ENCODE assay signal across 10 cellular contexts in the genomic region with DNA sequence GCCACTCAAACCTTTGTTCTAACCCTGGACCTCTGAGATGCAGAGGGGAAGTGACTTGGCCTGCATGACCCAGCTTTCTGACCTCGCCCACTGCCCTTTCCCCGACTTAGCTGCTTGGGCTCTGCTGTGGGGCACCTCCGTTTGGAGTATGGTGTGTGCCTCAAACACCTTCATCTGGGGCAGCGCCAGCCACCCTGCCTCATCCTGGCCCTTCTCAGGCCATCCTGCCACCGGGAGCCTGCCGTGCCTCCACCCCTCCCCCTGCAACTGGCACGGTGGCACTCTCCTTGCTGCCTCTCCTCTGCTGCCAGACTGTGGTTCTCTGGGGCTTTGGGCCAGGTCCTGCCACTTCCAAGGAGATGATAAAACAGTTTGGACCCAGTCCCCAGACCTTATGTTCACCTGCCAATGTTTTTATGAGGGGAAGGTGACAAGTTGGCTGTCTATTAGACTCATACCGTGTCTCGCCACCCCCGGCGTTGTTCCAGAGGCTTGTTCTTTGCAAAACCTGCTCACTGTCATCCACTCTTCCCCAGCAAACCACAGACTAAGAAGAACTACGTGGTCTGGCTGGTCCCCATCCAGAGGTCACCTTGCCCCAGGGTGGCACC. TPM values are rescaled to one million over a fixed set of nuclear protein-coding genes. Genes with fewer than 3 reads are reported as not detected.
DNase-seq lines count a peak whose midpoint lies in the region; ATAC-seq, FAIRE-seq and TF ChIP-seq lines count a peak whose summit lies in the region.
"Had no signal": no experiment of that assay in that cellular context is flagged by ENCODE, and none has a peak within 500 bp of the region (broad histone marks: within the 10 kb centered on the region; RNA-seq: fewer than 3 reads in every experiment).

No MANE protein-coding gene starts in this region.

- CTCF ChIA-PET in activated CD4-positive, alpha-beta T cell treated with anti-CD3 and anti-CD28 coated beads for 36 hours (lab: Charles Lee): interaction anchor here (0.6 to 1.6 kb wide), 3 partner anchors 24 to 176 kb away, joined by 3 to 5 read pairs (median 3); no protein-coding TSS in a partner anchor

- peaks cover 67% of the 10 kb centered on the region for H3K4me1 Mint-ChIP-seq in activated CD4-positive, alpha-beta T cell treated with anti-CD3 and anti-CD28 coated beads for 36 hours
- peaks cover 39% of the 10 kb centered on the region for H3K4me1 Mint-ChIP-seq in activated T-helper 17 cell treated with anti-CD3 and anti-CD28 coated beads, Interleukin-2, amount 50 U/mL, for 72 hours

- H3K36me3 Mint-ChIP-seq in activated CD4-positive, alpha-beta T cell treated with anti-CD3 and anti-CD28 coated beads for 36 hours (ENCODE audit: low read depth): peaks cover 11% of the 10 kb centered on the region
- H3K36me3 Mint-ChIP-seq in activated T-helper 17 cell treated with anti-CD3 and anti-CD28 coated beads, Interleukin-2, amount 50 U/mL, for 72 hours (ENCODE audit: low read depth): peaks cover 37% of the 10 kb centered on the region

- POLR2A ChIA-PET in activated CD4-positive, alpha-beta T cell treated with anti-CD3 and anti-CD28 coated beads for 36 hours (lab: Charles Lee): no interaction called here

- DNase-seq in activated CD4-positive, alpha-beta T cell treated with anti-CD3 and anti-CD28 coated beads for 36 hours: peak; percentile 37
- no peak for DNase-seq in activated CD4-positive, alpha-beta T cell treated with anti-CD3 and anti-CD28 coated beads for 1 hour
- DNase-seq in kidney (no peak), substantia nigra (lab: John Stamatoyannopoulos, UW) (peak in 18 of 49 donors; percentile 19 to 78 (median 40)), NCI-H446 treated with DMSO at 0.1 percent for 48 hours (lab: John Stamatoyannopoulos, UW) (no peak)
- DNase-seq: stimulated activated CD4-positive, alpha-beta T cell treated with anti-CD3 and anti-CD28 coated beads, Interleukin-2, amount 100 ng/mL, for 48 hours had no signal

- peak overlapping the region; percentile 91 for H3K27ac Mint-ChIP-seq in activated CD4-positive, alpha-beta T cell treated with anti-CD3 and anti-CD28 coated beads for 36 hours
- H3K27ac Mint-ChIP-seq in activated T-helper 17 cell treated with anti-CD3 and anti-CD28 coated beads, Interleukin-2, amount 50 U/mL, for 72 hours: peak overlapping the region; percentile 98

- no peak for TF ChIP-seq CTCF in kidney (IDR thresholded peaks at IDR 0.05; ENCODE audit: borderline replicate concordance, extremely low read depth, insufficient read depth)

- no peaks in the 10 kb centered on the region for H3K27me3 Mint-ChIP-seq in activated CD4-positive, alpha-beta T cell treated with anti-CD3 and anti-CD28 coated beads for 36 hours
- no peaks in the 10 kb centered on the region for H3K27me3 Mint-ChIP-seq in activated T-helper 17 cell treated with anti-CD3 and anti-CD28 coated beads, Interleukin-2, amount 50 U/mL, for 72 hours

- H3K9me3 ChIP-seq in kidney (ENCODE audit: control insufficient read depth in 1 of 2, low read length in 2 of 2): no peaks in the 10 kb centered on the region

- H3K9me3 Mint-ChIP-seq in activated CD4-positive, alpha-beta T cell treated with anti-CD3 and anti-CD28 coated beads for 36 hours (ENCODE audit: low read depth): no peaks in the 10 kb centered on the region
- H3K9me3 Mint-ChIP-seq in activated T-helper 17 cell treated with anti-CD3 and anti-CD28 coated beads, Interleukin-2, amount 50 U/mL, for 72 hours: no peaks in the 10 kb centered on the region

- peak overlapping the region in 1 of 2 donors; percentile 38 for H3K9ac ChIP-seq in kidney (ENCODE audit: low read length in 2 of 2)

- no peak for FAIRE-seq in kidney (lab: Jason Lieb, UNC)
- FAIRE-seq: RCC 7860 had no signal

- no peaks in the 10 kb centered on the region for H3K36me3 ChIP-seq in kidney (ENCODE audit: control insufficient read depth in 1 of 2, insufficient read depth in 2 of 2, low read length in 2 of 2)

- peak overlapping the region; percentile 13 for H3K4me3 Mint-ChIP-seq in activated CD4-positive, alpha-beta T cell treated with anti-CD3 and anti-CD28 coated beads for 36 hours
- H3K4me3 Mint-ChIP-seq in activated T-helper 17 cell treated with anti-CD3 and anti-CD28 coated beads, Interleukin-2, amount 50 U/mL, for 72 hours: peak overlapping the region; percentile 81

- peak overlapping the region; percentile 72 to 85 for H3K27ac ChIP-seq in kidney (ENCODE audit: low read depth in 2 of 2, low read length in 2 of 2)
- peak overlapping the region; percentile 58 for H3K27ac ChIP-seq in substantia nigra (ENCODE audit: low read depth, low read length, poor library complexity, severe bottlenecking)

- intact Hi-C loops in activated CD4-positive, alpha-beta T cell treated with anti-CD3 and anti-CD28 coated beads for 36 hours (cut with DNase I, micrococcal nuclease): loop anchor here in 1 of 2 experiments (5.0 to 10.0 kb wide), 2 partner anchors 1362 to 1420 kb away; a partner anchor contains a TSS
- intact Hi-C loops in kidney (cut with DNase I): no loop called here

- peaks cover 64 to 70% of the 10 kb centered on the region in 2 donors for H3K4me1 ChIP-seq in kidney (ENCODE audit: control insufficient read depth in 1 of 2, insufficient read depth in 1 of 2, low read depth in 1 of 2, low read length in 2 of 2)

- no peak overlapping the region for H3K4me3 ChIP-seq in kidney (ENCODE audit: low read length in 2 of 2)

- no peak for ATAC-seq in activated CD4-positive, alpha-beta T cell treated with anti-CD3 and anti-CD28 coated beads for 36 hours
- ATAC-seq in activated T-helper 17 cell treated with anti-CD3 and anti-CD28 coated beads, Interleukin-2, amount 50 U/mL, for 72 hours (replicated peaks): no peak
- ATAC-seq in HG02884 (IDR thresholded peaks at IDR 0.05; ENCODE audit: unreplicated experiment) (no peak), HG03457 (IDR thresholded peaks at IDR 0.05; ENCODE audit: unreplicated experiment) (no peak)

RNA-seq across cellular contexts. Expression of a gene that starts 32.2 kb away (rescaled TPM):
- total RNA-seq in activated CD4-positive, alpha-beta T cell treated with anti-CD3 and anti-CD28 coated beads for 36 hours: 10 to 100 TPM; 51.7 to 54.2 TPM
- 100 to 1,000 TPM in 1 of 2 donors, 10 to 100 TPM in 1; 80.1 to 219 TPM for total RNA-seq in activated T-helper 17 cell treated with anti-CD3 and anti-CD28 coated beads, Interleukin-2, amount 50 U/mL, for 72 hours
- total RNA-seq in kidney: 64.0 TPM
- 7.1 TPM for polyA plus RNA-seq in kidney (ENCODE audit: insufficient read depth, low read depth, low replicate concordance)
